13 cellular contexts compared by ENCODE assay signal in the genomic region with DNA sequence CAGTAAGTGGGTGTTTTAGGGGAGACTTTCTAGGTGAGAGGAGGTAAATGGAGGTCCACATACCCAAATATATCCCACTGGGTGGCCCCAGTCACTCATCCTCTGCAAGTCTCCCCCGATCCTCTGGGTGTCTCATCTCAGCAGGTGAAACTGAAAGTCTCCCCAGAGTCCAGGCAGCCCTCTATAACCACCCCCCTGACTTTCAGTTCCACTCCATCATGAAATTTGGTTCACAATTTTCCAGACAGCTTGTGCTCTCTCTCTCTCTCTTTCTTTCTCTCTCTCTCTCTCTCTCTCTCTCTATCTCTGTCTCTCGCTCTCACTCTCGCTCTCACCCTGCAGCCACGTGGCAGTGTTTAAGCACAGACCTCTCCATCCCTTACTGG. TPM values are rescaled to one million over a fixed set of nuclear protein-coding genes. Genes with fewer than 3 reads are reported as not detected.
DNase-seq lines count a peak whose midpoint lies in the region; ATAC-seq and TF ChIP-seq lines count a peak whose summit lies in the region.
"Had no signal": no experiment of that assay in that cellular context is flagged by ENCODE, and none has a peak within 500 bp of the region (broad histone marks: within the 10 kb centered on the region; RNA-seq: fewer than 3 reads in every experiment).

No MANE protein-coding gene starts in this region.

- H2AFZ ChIP-seq in GM23248, result no peak overlapping the region
- H2AFZ ChIP-seq: neural progenitor cell had no signal

- H3K79me2 ChIP-seq in GM23248 (ENCODE audit: insufficient read depth), result no peaks in the 10 kb centered on the region

- no peaks in the 10 kb centered on the region for H3K36me3 ChIP-seq in BLaER1
- H3K36me3 ChIP-seq in left lung, result no peaks in the 10 kb centered on the region
- H3K36me3 ChIP-seq in GM23248 (ENCODE audit: low read depth), result no peaks in the 10 kb centered on the region
- H3K36me3 ChIP-seq: neural progenitor cell had no signal

- peaks cover 16% of the 10 kb centered on the region for H3K4me1 ChIP-seq in BLaER1
- H3K4me1 ChIP-seq in left lung, result no peaks in the 10 kb centered on the region
- no peaks in the 10 kb centered on the region for H3K4me1 ChIP-seq in GM23248 (ENCODE audit: insufficient read depth)
- H3K4me1 ChIP-seq: neural progenitor cell had no signal

- H3K9me3 Mint-ChIP-seq in activated CD8-positive, alpha-beta memory T cell treated with anti-CD3 and anti-CD28 coated beads, Interleukin-2, amount 10 ng/mL, durations not matched to agents 7 days and 5 days (ENCODE audit: low read depth), result peaks cover 2% of the 10 kb centered on the region

- H3K9ac ChIP-seq in BLaER1, result no peak overlapping the region
- no peak overlapping the region for H3K9ac ChIP-seq in GM23248
- H3K9ac ChIP-seq: neural progenitor cell had no signal

- H3K36me3 Mint-ChIP-seq in activated CD8-positive, alpha-beta memory T cell treated with anti-CD3 and anti-CD28 coated beads, Interleukin-2, amount 10 ng/mL, durations not matched to agents 7 days and 5 days, result no peaks in the 10 kb centered on the region
- H3K36me3 Mint-ChIP-seq: neural progenitor cell had no signal

- WGBS in GM23248 (ENCODE audit: low coverage in 1 of 2, low lambda C conversion rate in 2 of 2, missing lambda C conversion rate in 2 of 2), 2 experiments, result 61 to 79% methylated on average over 4 of the region's 4 CpGs

- H3K27me3 Mint-ChIP-seq in activated CD8-positive, alpha-beta memory T cell treated with anti-CD3 and anti-CD28 coated beads, Interleukin-2, amount 10 ng/mL, durations not matched to agents 7 days and 5 days, result no peaks in the 10 kb centered on the region

- H3K4me3 Mint-ChIP-seq in activated CD8-positive, alpha-beta memory T cell treated with anti-CD3 and anti-CD28 coated beads, Interleukin-2, amount 10 ng/mL, durations not matched to agents 7 days and 5 days, result no peak overlapping the region
- H3K4me3 Mint-ChIP-seq: neural progenitor cell had no signal

- peaks cover 8% of the 10 kb centered on the region for H3K4me1 Mint-ChIP-seq in activated CD8-positive, alpha-beta memory T cell treated with anti-CD3 and anti-CD28 coated beads, Interleukin-2, amount 10 ng/mL, durations not matched to agents 7 days and 5 days

- H3K4me2 ChIP-seq in BLaER1, result peak overlapping the region; percentile 37
- no peak overlapping the region for H3K4me2 ChIP-seq in GM23248 (ENCODE audit: unreplicated experiment)
- H3K4me2 ChIP-seq: neural progenitor cell had no signal

- no peaks in the 10 kb centered on the region for H3F3A ChIP-seq in GM23248 (ENCODE audit: insufficient read depth)

- no peaks in the 10 kb centered on the region for H3K27me3 ChIP-seq in BLaER1
- H3K27me3 ChIP-seq in left lung, result no peaks in the 10 kb centered on the region
- no peaks in the 10 kb centered on the region for H3K27me3 ChIP-seq in GM23248 (replicated peaks; ENCODE audit: insufficient read depth)
- H3K27me3 ChIP-seq: neural progenitor cell had no signal

- no peak for TF ChIP-seq CTCF in left lung (IDR thresholded peaks at IDR 0.05)

- CTCF ChIA-PET in activated CD8-positive, alpha-beta memory T cell treated with anti-CD3 and anti-CD28 coated beads, Interleukin-2, amount 10 ng/mL, durations not matched to agents 7 days and 5 days (lab: Charles Lee), result no interaction called here

- H3K4me3 ChIP-seq in BLaER1 (no peak overlapping the region), left lung (no peak overlapping the region), GM23248 (no peak overlapping the region)
- H3K4me3 ChIP-seq: neural progenitor cell, skin epidermis had no signal

- H3K9me2 ChIP-seq in GM23248 (ENCODE audit: insufficient read depth), result no peaks in the 10 kb centered on the region

- in situ Hi-C loops in GM23248 (cut with MboI), result no loop called here

- DNase-seq in activated CD8-positive, alpha-beta memory T cell treated with anti-CD3 and anti-CD28 coated beads, Interleukin-2, amount 10 ng/mL, durations not matched to agents 7 days and 5 days, result peak; percentile 41
- DNase-seq in left lung (no peak), DMS53 (lab: John Stamatoyannopoulos, UW) (no peak), GM23248 (no peak)
- DNase-seq: ACHN, foreskin melanocyte, T-helper 9 cell had no signal

- ATAC-seq in GM19025 (IDR thresholded peaks at IDR 0.05; ENCODE audit: low read depth, unreplicated experiment) (peak; percentile 80), HG03175 (IDR thresholded peaks at IDR 0.05; ENCODE audit: unreplicated experiment) (peak; percentile 86), left lung (no peak), esophagus mucosa (no peak)
- peak; percentile 67 for ATAC-seq in activated CD8-positive, alpha-beta memory T cell treated with anti-CD3 and anti-CD28 coated beads, Interleukin-2, amount 10 ng/mL, durations not matched to agents 7 days and 5 days

- no peak overlapping the region for H3K27ac Mint-ChIP-seq in activated CD8-positive, alpha-beta memory T cell treated with anti-CD3 and anti-CD28 coated beads, Interleukin-2, amount 10 ng/mL, durations not matched to agents 7 days and 5 days
- H3K27ac Mint-ChIP-seq: neural progenitor cell had no signal

- H3K27ac ChIP-seq in BLaER1, result no peak overlapping the region
- no peak overlapping the region for H3K27ac ChIP-seq in left lung
- no peak overlapping the region for H3K27ac ChIP-seq in GM23248
- H3K27ac ChIP-seq: neural progenitor cell, skin epidermis had no signal

- H3K9me3 ChIP-seq in BLaER1 (no peaks in the 10 kb centered on the region), left lung (no peaks in the 10 kb centered on the region), GM23248 (ENCODE audit: low read depth) (no peaks in the 10 kb centered on the region)

- intact Hi-C loops in left lung (cut with DNase I), result no loop called here

- no peaks in the 10 kb centered on the region for H4K20me1 ChIP-seq in BLaER1
- no peaks in the 10 kb centered on the region for H4K20me1 ChIP-seq in GM23248 (ENCODE audit: insufficient read depth)

RNA-seq across cellular contexts. Expression of a gene that starts 56.7 kb away (rescaled TPM):
- total RNA-seq in activated CD8-positive, alpha-beta memory T cell treated with anti-CD3 and anti-CD28 coated beads, Interleukin-2, amount 10 ng/mL, durations not matched to agents 7 days and 5 days, result not detected
- total RNA-seq in left lung, result 100 to 1,000 TPM; 202 to 673 TPM
- 4.9 TPM for total RNA-seq in esophagus mucosa
- 698 and 974 TPM in 2 replicates for total RNA-seq in GM23248 (2014; rRNA removed; shearing (Covaris generic))
- 539 and 568 TPM in 2 replicates for polyA plus RNA-seq in GM23248 (2016; fragmentation: Nextera tagmentation; extraction: Ambion mirVana)

Comparison
In these comparisons a context has a peak if more than half of its experiments do, and no peak if none do; other contexts are left out.
1. ATAC-seq: peak in GM19025 (single experiment), HG03175 (single experiment) and activated CD8-positive, alpha-beta memory T cell treated with anti-CD3 and anti-CD28 coated beads, Interleukin-2, amount 10 ng/mL, durations not matched to agents 7 days and 5 days (single experiment); none in left lung (single experiment) and esophagus mucosa (single experiment).
2. RNA of a gene that starts 56.7 kb away (total RNA-seq): 698 to 974 TPM in GM23248 and 202 to 673 TPM in left lung; 4.9 TPM in esophagus mucosa (single experiment) and not detected in activated CD8-positive, alpha-beta memory T cell treated with anti-CD3 and anti-CD28 coated beads, Interleukin-2, amount 10 ng/mL, durations not matched to agents 7 days and 5 days; every median in the first group is over 10 times any median in the second.